ENCODE assay signal across 8 cellular contexts in genomic region chr4:148441986-148442829, GRCh38. TPM values are rescaled to one million over a fixed set of nuclear protein-coding genes. Genes with fewer than 3 reads are reported as not detected.
DNase-seq lines count a peak whose midpoint lies in the region; ATAC-seq, FAIRE-seq and TF ChIP-seq lines count a peak whose summit lies in the region.

TSS of gene NR3C2 (minus strand) at chr4:148442414.

- H3K27me3 ChIP-seq in right cardiac atrium (ENCODE audit: control insufficient read depth, insufficient read depth) (no peaks in the 10 kb centered on the region), psoas muscle (ENCODE audit: insufficient read depth in 3 of 3, low read length in 2 of 3) (no peaks in the 10 kb centered on the region)

- DNase-seq in NCI-H1694 treated with DMSO at 0.1 percent for 48 hours (lab: John Stamatoyannopoulos, UW) (peak; percentile 53), T-helper 22 cell (ENCODE audit: low read depth) (peak; percentile 97), astrocyte of the cerebellum (ENCODE audit: low read depth) (peak; percentile 93), right cardiac atrium (peak; percentile 99), psoas muscle (peak; percentile 98 to 99), urothelium cell line (ENCODE audit: low spot score) (peak; percentile 97)

- TF ChIP-seq CTCF in astrocyte of the cerebellum (IDR thresholded peaks at IDR 0.05; ENCODE audit: low read depth, low read length, missing control alignments) (no peak), psoas muscle (IDR thresholded peaks at IDR 0.05) (no peak)

- no peaks in the 10 kb centered on the region for H3K9me3 ChIP-seq in right cardiac atrium (ENCODE audit: control insufficient read depth, low read length)
- H3K9me3 ChIP-seq in psoas muscle = no peaks in the 10 kb centered on the region

- peak within 1 kb of the TSS; percentile 89 for H3K27ac ChIP-seq in right cardiac atrium (ENCODE audit: low read length)
- H3K27ac ChIP-seq in psoas muscle = peak within 1 kb of the TSS; percentile 95

- peak within 1 kb of the TSS; percentile 86 for H3K4me3 ChIP-seq in astrocyte of the cerebellum (ENCODE audit: low read depth, low read length)
- peak within 1 kb of the TSS; percentile 71 for H3K4me3 ChIP-seq in right cardiac atrium (ENCODE audit: low read length)
- H3K4me3 ChIP-seq in psoas muscle = peak within 1 kb of the TSS; percentile 88

- H3K36me3 ChIP-seq in psoas muscle (ENCODE audit: insufficient read depth in 1 of 2, low read depth in 1 of 2) = no peaks in the 10 kb centered on the region

- intact Hi-C loops in right cardiac atrium (cut with DNase I) (loop anchor here in 2 of 4 donors (10.0 kb wide), 2 partner anchors 257 to 387 kb away; no protein-coding TSS in a partner anchor), psoas muscle (cut with DNase I) (loop anchor here (5.0 to 10.0 kb wide), 4 partner anchors 130 to 237 kb away; no protein-coding TSS in a partner anchor)

- in situ Hi-C loops in astrocyte of the cerebellum (cut with HindIII; ENCODE audit: low sequenced_read_pairs) = loop anchor here (25.0 kb wide), 1 partner anchor 505 kb away; no protein-coding TSS in a partner anchor

- H3K4me1 ChIP-seq in right cardiac atrium (ENCODE audit: control insufficient read depth, insufficient read depth, low read length) (no peaks in the 10 kb centered on the region), psoas muscle (peaks cover 13% of the 10 kb centered on the region)

- FAIRE-seq in urothelium cell line (lab: Jason Lieb, UNC) = peak; percentile 73

- peak; percentile 97 for ATAC-seq in GM18498 (IDR thresholded peaks at IDR 0.05; ENCODE audit: unreplicated experiment)
- ATAC-seq in HG02884 (IDR thresholded peaks at IDR 0.05; ENCODE audit: unreplicated experiment) = peak; percentile 97
- peak; percentile 96 to 97 for ATAC-seq in right cardiac atrium
- ATAC-seq in psoas muscle = peak; percentile 87 to 94 (median 90)

- under 1% methylated on average over 64 of the region's 64 CpGs for WGBS in right cardiac atrium
- WGBS in psoas muscle, 3 donors = 0 to 1% (median 0%) methylated on average over 54 to 64 of the region's 64 CpGs

RNA-seq across cellular contexts. Expression of gene NR3C2, which starts in this region (rescaled TPM):
- total RNA-seq in right cardiac atrium = 10 to 100 TPM; 19.8 to 27.9 (median 25.1) TPM
- 5.9 TPM for polyA plus RNA-seq in right cardiac atrium
- total RNA-seq in psoas muscle = 10 to 100 TPM in 2 of 4 donors, 1 to 10 TPM in 2; 7.5 to 17.9 (median 13.1) TPM
- polyA plus RNA-seq in psoas muscle = 1 to 10 TPM in 2 of 3 donors, under 1 TPM in 1; 0.70 to 3.6 (median 1.3) TPM

Comparison
In these comparisons a context has a peak if more than half of its experiments do, and no peak if none do; other contexts are left out.
1. Peak in every context shown above with its lines: DNase-seq, ATAC-seq, H3K4me3 ChIP-seq and H3K27ac ChIP-seq.